Comparison of ENCODE assay signal across 7 cellular contexts in the genomic region with DNA sequence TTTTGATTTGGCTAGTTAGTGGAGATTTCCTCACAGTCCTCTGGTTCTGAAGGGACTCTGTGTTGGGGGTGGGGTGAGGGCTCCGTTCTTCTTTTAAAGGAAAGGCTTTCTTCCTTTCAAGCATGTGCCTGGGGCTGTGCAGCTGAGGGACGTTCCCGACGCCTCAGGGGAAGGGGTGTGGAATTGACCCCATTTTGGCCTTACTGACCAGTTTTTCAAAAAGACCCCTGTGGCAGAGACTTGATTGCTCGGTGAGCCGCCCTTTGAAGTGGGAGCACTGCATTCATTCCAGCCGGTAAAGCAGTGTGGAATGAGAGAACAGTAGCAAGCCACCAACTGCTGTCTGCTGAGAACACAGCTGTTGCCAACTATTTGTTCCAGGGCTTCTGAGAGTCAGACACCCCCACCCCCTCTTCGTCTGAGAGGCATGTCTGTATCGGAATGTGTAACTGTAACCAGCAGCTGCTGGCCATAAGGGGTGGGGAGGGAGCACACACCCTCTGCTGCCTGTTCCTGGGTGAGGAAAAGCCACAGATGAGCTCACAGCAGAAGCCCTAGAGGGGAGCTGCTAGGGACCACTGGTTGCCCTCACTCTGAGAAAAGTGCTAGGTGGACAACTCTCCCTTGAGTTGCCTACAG. TPM values are rescaled to one million over a fixed set of nuclear protein-coding genes. Genes with fewer than 3 reads are reported as not detected.
A peak's percentile ranks its signal among the peaks of the same experiment; 100 is the strongest.
DNase-seq lines count a peak whose midpoint lies in the region; ATAC-seq, FAIRE-seq and TF ChIP-seq lines count a peak whose summit lies in the region.

No MANE protein-coding gene starts in this region.

- peaks cover 75% of the 10 kb centered on the region for H3K4me1 Mint-ChIP-seq in activated naive CD8-positive, alpha-beta T cell (ENCODE audit: low read depth)

- no peaks in the 10 kb centered on the region for H3K27me3 Mint-ChIP-seq in activated naive CD8-positive, alpha-beta T cell

- H3K27me3 ChIP-seq in pancreas = no peaks in the 10 kb centered on the region

- 7 to 10% methylated on average over 9 of the region's 9 CpGs for WGBS in pancreas, 2 donors

- no peaks in the 10 kb centered on the region for H3K36me3 ChIP-seq in pancreas

- no peaks in the 10 kb centered on the region for H3K9me3 Mint-ChIP-seq in activated naive CD8-positive, alpha-beta T cell (ENCODE audit: low read depth)

- ATAC-seq in Right ventricle myocardium superior (ENCODE audit: poor library complexity) (peak; percentile 80), pancreas (peak; percentile 79 to 89 (median 84)), HG03439 (IDR thresholded peaks at IDR 0.05; ENCODE audit: unreplicated experiment) (no peak), HG03457 (IDR thresholded peaks at IDR 0.05; ENCODE audit: unreplicated experiment) (no peak)

- FAIRE-seq in pancreas (lab: Jason Lieb, UNC) = peak; percentile 63

- no peaks in the 10 kb centered on the region for H3K9me3 ChIP-seq in pancreas

- H3K27ac Mint-ChIP-seq in activated naive CD8-positive, alpha-beta T cell = peak overlapping the region; percentile 10

- peak; percentile 62 for DNase-seq in HS-27A (ENCODE audit: low read depth)
- peak; percentile 83 for DNase-seq in Right ventricle myocardium superior
- DNase-seq in pancreas = peak in 5 of 6 donors; percentile 65 to 88 (median 73)
- no peak for DNase-seq in activated CD8-positive, alpha-beta memory T cell treated with anti-CD3 and anti-CD28 coated beads, Interleukin-2, amount 50 U/mL, for 48 hours

- H3K4me3 Mint-ChIP-seq in activated naive CD8-positive, alpha-beta T cell = no peak overlapping the region

- peak overlapping the region in 1 of 4 donors; percentile 25 for H3K4me3 ChIP-seq in pancreas

- intact Hi-C loops in Right ventricle myocardium superior (cut with DNase I) = no loop called here
- intact Hi-C loops in pancreas (cut with DNase I) = no loop called here

- peak overlapping the region; percentile 18 to 82 (median 46) for H3K27ac ChIP-seq in pancreas

- H3K4me1 ChIP-seq in pancreas = peaks cover 26 to 52% (median 30%) of the 10 kb centered on the region in 3 donors

- no peak for TF ChIP-seq CTCF in pancreas (IDR thresholded peaks at IDR 0.05)

- H3K36me3 Mint-ChIP-seq in activated naive CD8-positive, alpha-beta T cell = peaks cover 4% of the 10 kb centered on the region

RNA-seq across cellular contexts. Expression of gene WBP1L, which starts 33.1 kb away (rescaled TPM):
- total RNA-seq in Right ventricle myocardium superior (19.7 TPM), pancreas (10 to 100 TPM in 5 of 6 donors, 1 to 10 TPM in 1; 9.0 to 27.3 (median 12.1) TPM)
- 10 to 100 TPM; 10.5 to 11.0 TPM for polyA plus RNA-seq in pancreas

Comparison
In these comparisons a context has a peak if more than half of its experiments do, and no peak if none do; other contexts are left out.
1. ATAC-seq: peak in Right ventricle myocardium superior (single experiment) and pancreas (4 of 4); none in HG03439 (single experiment) and HG03457 (single experiment).